In the genomic region with DNA sequence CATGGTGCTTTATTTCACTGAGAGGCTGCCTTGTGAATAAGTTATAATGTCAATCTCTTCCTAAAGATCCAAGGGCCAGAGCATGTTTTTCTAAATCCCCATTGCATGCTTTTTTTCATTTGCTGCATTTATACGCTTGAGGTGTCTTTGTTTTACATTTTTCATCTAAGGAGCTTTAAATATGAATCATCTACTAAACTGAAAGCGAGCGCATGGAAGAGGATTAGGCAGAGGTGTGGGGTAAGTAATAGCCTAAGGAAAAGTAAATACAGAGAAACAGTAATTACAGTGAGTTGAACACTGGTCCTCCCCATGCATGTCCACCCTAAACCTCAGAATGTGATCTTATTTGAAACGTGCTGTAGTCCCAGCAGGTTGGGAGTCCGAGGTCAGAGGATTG, we compare ENCODE assay signal across 26 cellular contexts.
"Had no signal": no experiment of that assay in that cellular context is flagged by ENCODE, and none has a peak within 500 bp of the region (broad histone marks: within the 10 kb centered on the region; RNA-seq: fewer than 3 reads in every experiment).

No MANE protein-coding gene starts in this region.

- H3K9me3 ChIP-seq: adrenal gland, body of pancreas, gastrocnemius medialis, neutrophil, thoracic aorta had no signal

- H3K4me3 ChIP-seq: adrenal gland, body of pancreas, gastrocnemius medialis, skin epidermis, thoracic aorta had no signal

- H3K27me3 ChIP-seq: adrenal gland, body of pancreas, gastrocnemius medialis had no signal

- ATAC-seq: body of pancreas, gastrocnemius medialis, left ventricle myocardium superior, T-helper 17 cell, WTC11 had no signal

- FAIRE-seq: endothelial cell of umbilical vein, urothelium cell line had no signal

- H3K4me1 ChIP-seq: adrenal gland, body of pancreas had no signal

- H3K27ac ChIP-seq: adrenal gland, body of pancreas, gastrocnemius medialis, neutrophil, thoracic aorta had no signal

- H3K36me3 ChIP-seq: adrenal gland, gastrocnemius medialis, neutrophil, thoracic aorta had no signal

- DNase-seq: activated CD4-positive, alpha-beta memory T cell treated with anti-CD3 and anti-CD28 coated beads, Interleukin-2, amount 10 ng/mL, durations not matched to agents 7 days and 5 days; activated CD4-positive, alpha-beta T cell treated with anti-CD3 and anti-CD28 coated beads for 1 hour; activated CD4-positive, alpha-beta T cell treated with anti-CD3 and anti-CD28 coated beads, Interleukin-2, amount 10 ng/mL, durations not matched to agents 7 days and 5 days; activated CD8-positive, alpha-beta memory T cell treated with anti-CD3 and anti-CD28 coated beads, Interleukin-2, amount 50 U/mL, for 48 hours; activated naive CD4-positive, alpha-beta T cell; activated naive CD8-positive, alpha-beta T cell treated with anti-CD3 and anti-CD28 coated beads for 36 hours; activated T-cell treated with anti-CD3 and anti-CD28 coated beads, Interleukin-2, amount 50 U/mL, for 24 hours; adrenal gland; aorta; body of pancreas; cortex of kidney; gastrocnemius medialis; head of caudate nucleus; hippocampal formation; left cardiac atrium; left ventricle myocardium superior; nephron progenitor cell; stimulated activated CD4-positive, alpha-beta T cell treated with anti-CD3 and anti-CD28 coated beads, Interleukin-12 subunit alpha, Interleukin-12 subunit beta, amount 100 ng/mL, for 4 hours; stimulated activated CD4-positive, alpha-beta T cell treated with anti-CD3 and anti-CD28 coated beads, Interleukin-4, amount 100 ng/mL, for 1 hour; T-helper 17 cell had no signal
